8 cellular contexts compared by ENCODE assay signal in the genomic region with DNA sequence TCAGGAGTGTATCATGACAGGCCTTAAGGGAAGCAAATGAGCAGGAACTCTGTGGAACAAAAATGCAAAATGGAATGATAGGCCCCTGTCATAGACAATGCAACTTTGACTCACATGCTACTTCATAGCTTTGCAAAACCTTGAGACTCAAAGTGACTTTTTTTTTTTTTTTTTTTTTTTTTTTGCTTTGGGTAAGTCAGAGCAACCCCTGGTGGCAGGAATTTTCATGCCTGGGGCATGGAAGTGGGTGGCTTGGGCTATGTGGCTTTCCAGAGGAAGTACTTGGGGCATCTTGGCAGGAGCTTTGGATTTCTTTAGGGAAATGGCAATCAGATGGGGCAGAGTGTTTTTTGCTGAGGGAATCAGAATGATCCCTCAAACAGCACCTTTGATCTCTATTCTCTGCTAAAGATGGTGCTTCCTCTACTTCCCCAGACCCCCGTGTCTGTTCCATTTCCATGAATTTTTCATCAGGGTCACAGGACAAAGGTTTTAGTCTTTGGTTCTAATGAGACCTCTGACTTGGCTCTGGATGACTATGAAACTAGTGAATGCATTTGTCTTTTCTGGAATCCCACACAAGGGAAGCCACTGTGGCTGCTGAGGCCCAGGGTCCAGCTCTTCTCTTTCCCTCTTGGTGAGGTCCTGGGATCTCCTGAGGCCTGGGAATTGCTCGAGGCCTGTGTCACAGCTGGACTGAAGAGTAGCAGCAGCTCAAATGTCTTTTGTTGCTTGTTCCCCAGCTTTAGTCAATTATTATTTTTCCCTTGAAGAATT.
DNase-seq lines count a peak whose midpoint lies in the region; ATAC-seq and TF ChIP-seq lines count a peak whose summit lies in the region.

No MANE protein-coding gene starts in this region.

- peak; percentile 54 for DNase-seq in COLO829 (ENCODE audit: low spot score)
- no peak for DNase-seq in MM.1S
- no peak for DNase-seq in dorsolateral prefrontal cortex
- DNase-seq in germinal center (ENCODE audit: low spot score), result no peak
- no peak for DNase-seq in superior temporal gyrus (ENCODE audit: extremely low spot score)

- no peaks in the 10 kb centered on the region for H3K9me2 ChIP-seq in MM.1S (replicated peaks; ENCODE audit: insufficient read depth, low read length)

- H3K27ac ChIP-seq in MM.1S (ENCODE audit: low read length), result no peak overlapping the region
- no peak overlapping the region for H3K27ac ChIP-seq in dorsolateral prefrontal cortex
- peak overlapping the region; percentile 3 for H3K27ac ChIP-seq in mesodermal cell (ENCODE audit: low read depth, low read length, severe bottlenecking)

- no peak for ATAC-seq in GM21447 (IDR thresholded peaks at IDR 0.05; ENCODE audit: unreplicated experiment)
- no peak for ATAC-seq in HG02588 (IDR thresholded peaks at IDR 0.05; ENCODE audit: unreplicated experiment)

- no peak overlapping the region for H3K4me2 ChIP-seq in MM.1S (ENCODE audit: low read depth, low read length)

- no peaks in the 10 kb centered on the region for H3K79me2 ChIP-seq in MM.1S (ENCODE audit: low read length)

- no peaks in the 10 kb centered on the region for H4K20me1 ChIP-seq in MM.1S (ENCODE audit: insufficient read depth, low read length)

- H3K9ac ChIP-seq in MM.1S (ENCODE audit: low read length), result no peak overlapping the region

- intact Hi-C loops in dorsolateral prefrontal cortex (cut with DNase I), result no loop called here

- H3K36me3 ChIP-seq in MM.1S (replicated peaks; ENCODE audit: insufficient read depth, low read length), result no peaks in the 10 kb centered on the region
- H3K36me3 ChIP-seq in mesodermal cell (ENCODE audit: control insufficient read depth, insufficient read depth, low read length), result no peaks in the 10 kb centered on the region

- WGBS in mesodermal cell (ENCODE audit: insufficient coverage in 2 of 2), 2 experiments, result 69 to 100% methylated on average over 1 to 2 of the region's 2 CpGs

- TF ChIP-seq CTCF in MM.1S (IDR thresholded peaks at IDR 0.05; ENCODE audit: low read length) (peak; percentile 22), dorsolateral prefrontal cortex (IDR thresholded peaks at IDR 0.05 in 54 of 56, conservative IDR thresholded peaks at IDR 0.05 in 2 of 56; ENCODE audit: low read depth in 1 of 56, partially characterized antibody in 56 of 56) (peak in 47 of 56 donors; percentile 20 to 58 (median 40))

- H2AFZ ChIP-seq in MM.1S (ENCODE audit: low read length), result no peak overlapping the region

- no peaks in the 10 kb centered on the region for H3K4me1 ChIP-seq in MM.1S (ENCODE audit: low read length)
- peaks cover 6% of the 10 kb centered on the region for H3K4me1 ChIP-seq in mesodermal cell (ENCODE audit: control insufficient read depth, insufficient read depth, low read length, poor library complexity, severe bottlenecking)

- H3K9me3 ChIP-seq in MM.1S (replicated peaks; ENCODE audit: insufficient read depth, low read length) (no peaks in the 10 kb centered on the region), mesodermal cell (ENCODE audit: control insufficient read depth, low read length) (no peaks in the 10 kb centered on the region)

- no peaks in the 10 kb centered on the region for H3F3A ChIP-seq in MM.1S (ENCODE audit: insufficient read depth, low read length)

- H3K27me3 ChIP-seq in MM.1S (replicated peaks; ENCODE audit: insufficient read depth, low read length) (no peaks in the 10 kb centered on the region), dorsolateral prefrontal cortex (no peaks in the 10 kb centered on the region)

- H3K4me3 ChIP-seq in MM.1S (ENCODE audit: low read length) (no peak overlapping the region), dorsolateral prefrontal cortex (no peak overlapping the region), mesodermal cell (ENCODE audit: extremely low read depth, insufficient read depth, low read length, poor library complexity, severe bottlenecking) (no peak overlapping the region)
